Comparison of ENCODE assay signal across 8 cellular contexts in genomic region chr13:44573790-44574465, GRCh38. TPM values are rescaled to one million over a fixed set of nuclear protein-coding genes. Genes with fewer than 3 reads are reported as not detected.
DNase-seq lines count a peak whose midpoint lies in the region; ATAC-seq, FAIRE-seq and TF ChIP-seq lines count a peak whose summit lies in the region.

No MANE protein-coding gene starts in this region.

- no peaks in the 10 kb centered on the region for H3K9me3 ChIP-seq in CD4-positive, alpha-beta T cell (ENCODE audit: control insufficient read depth, low read length)
- H3K9me3 ChIP-seq in adipocyte (ENCODE audit: control insufficient read depth, low read length) (no peaks in the 10 kb centered on the region), keratinocyte (ENCODE audit: control insufficient read depth, low read depth, low read length) (no peaks in the 10 kb centered on the region)

- H3K36me3 Mint-ChIP-seq in CD4-positive, alpha-beta T cell (ENCODE audit: low read depth): peaks cover 21% of the 10 kb centered on the region

- H3K4me2 ChIP-seq in keratinocyte (ENCODE audit: control insufficient read depth, extremely low read depth, insufficient read depth, low read depth, low read length): peak overlapping the region; percentile 72

- dilution Hi-C loops in keratinocyte (cut with MboI; ENCODE audit: extremely low pct_ligation_motif_present, low sequenced_read_pairs): no loop called here

- peak overlapping the region; percentile 98 for H3K27ac Mint-ChIP-seq in CD4-positive, alpha-beta T cell

- no peak for DNase-seq in CD4-positive, alpha-beta T cell
- DNase-seq in H7: peak; percentile 45
- DNase-seq in adipocyte (ENCODE audit: low read depth): peak; percentile 57
- no peak for DNase-seq in keratinocyte (ENCODE audit: low read depth, low spot score)
- DNase-seq in ureter (ENCODE audit: low spot score): no peak
- no peak for DNase-seq in midbrain (lab: John Stamatoyannopoulos, UW)
- no peak for DNase-seq in NCI-H510A (lab: John Stamatoyannopoulos, UW)

- peaks cover 6% of the 10 kb centered on the region for H3K36me3 ChIP-seq in H7 (replicated peaks; ENCODE audit: control insufficient read depth, insufficient read depth, low read length)
- no peaks in the 10 kb centered on the region for H3K36me3 ChIP-seq in adipocyte (ENCODE audit: control insufficient read depth, insufficient read depth, low read length, severe bottlenecking)
- H3K36me3 ChIP-seq in keratinocyte (ENCODE audit: control insufficient read depth in 2 of 2, extremely low read depth in 1 of 2, insufficient read depth in 2 of 2, low read length in 2 of 2): peaks cover 1 to 14% of the 10 kb centered on the region in 2 experiments

- intact Hi-C loops in CD4-positive, alpha-beta T cell (cut with DNase I, micrococcal nuclease): loop anchor here (10.0 kb wide), 2 partner anchors 411 to 891 kb away; partner anchors contain the start of genes COG3 (in 1 of the 2), GPALPP1 (in 1 of the 2) and NUFIP1 (in 1 of the 2)

- peaks cover 41% of the 10 kb centered on the region for H3K79me2 ChIP-seq in keratinocyte (ENCODE audit: control insufficient read depth, insufficient read depth, low read length)

- H3K4me1 ChIP-seq in adipocyte (ENCODE audit: control insufficient read depth, insufficient read depth, low read length) (peaks cover 52% of the 10 kb centered on the region), keratinocyte (ENCODE audit: control insufficient read depth, extremely low read depth, insufficient read depth, low read length) (peaks cover 44% of the 10 kb centered on the region)

- H3K4me1 Mint-ChIP-seq in CD4-positive, alpha-beta T cell (ENCODE audit: low read depth): peaks cover 67% of the 10 kb centered on the region

- ATAC-seq in CD4-positive, alpha-beta T cell (ENCODE audit: poor library complexity): no peak
- no peak for ATAC-seq in GM18873 (IDR thresholded peaks at IDR 0.05; ENCODE audit: low FRiP score, unreplicated experiment)

- H3K4me3 ChIP-seq in H7 (ENCODE audit: insufficient read depth, low read depth, low read length) (no peak overlapping the region), adipocyte (ENCODE audit: low read length) (peak overlapping the region; percentile 94), keratinocyte (ENCODE audit: control insufficient read depth in 2 of 3, extremely low read depth in 1 of 3, insufficient read depth in 2 of 3, low read depth in 1 of 3, low read length in 3 of 3) (no peak overlapping the region)

- H3K9me3 Mint-ChIP-seq in CD4-positive, alpha-beta T cell: no peaks in the 10 kb centered on the region

- H3K27me3 Mint-ChIP-seq in CD4-positive, alpha-beta T cell: no peaks in the 10 kb centered on the region

- H2AFZ ChIP-seq in keratinocyte (ENCODE audit: control insufficient read depth, low read length): no peak overlapping the region

- H3K9ac ChIP-seq in adipocyte (ENCODE audit: low read length) (peak overlapping the region; percentile 96), keratinocyte (ENCODE audit: control insufficient read depth, extremely low read depth, insufficient read depth, low read length) (no peak overlapping the region)

- peak; percentile 73 for FAIRE-seq in keratinocyte (lab: Jason Lieb, UNC)

- peaks cover 3% of the 10 kb centered on the region for H3K9me1 ChIP-seq in keratinocyte (ENCODE audit: control insufficient read depth, extremely low read depth, insufficient read depth, low read length)

- no peak for TF ChIP-seq CTCF in CD4-positive, alpha-beta T cell (IDR thresholded peaks at IDR 0.05)
- peak; percentile 38 to 65 (median 63) for TF ChIP-seq CTCF in keratinocyte (optimal IDR thresholded peaks at IDR 0.05 in 1 of 3, IDR thresholded peaks at IDR 0.05 in 1 of 3, conservative IDR thresholded peaks at IDR 0.05 in 1 of 3; ENCODE audit: extremely low read depth in 1 of 3, insufficient read depth in 2 of 3, low read length in 3 of 3)

- POLR2A ChIA-PET in CD4-positive, alpha-beta T cell (lab: Charles Lee): no interaction called here

- peak overlapping the region; percentile 52 for H3K4me3 Mint-ChIP-seq in CD4-positive, alpha-beta T cell

- H3K27me3 ChIP-seq in CD4-positive, alpha-beta T cell (ENCODE audit: control insufficient read depth, insufficient read depth, low read length): no peaks in the 10 kb centered on the region
- H3K27me3 ChIP-seq in H7 (ENCODE audit: control insufficient read depth, insufficient read depth, low read length) (no peaks in the 10 kb centered on the region), adipocyte (replicated peaks; ENCODE audit: control insufficient read depth, insufficient read depth, low read length) (no peaks in the 10 kb centered on the region), keratinocyte (ENCODE audit: control insufficient read depth, extremely low read depth, insufficient read depth, low read length) (no peaks in the 10 kb centered on the region)

- CTCF ChIA-PET in CD4-positive, alpha-beta T cell (lab: Charles Lee): interaction anchor here (1.0 to 2.7 kb wide), 3 partner anchors 8 to 79 kb away, joined by 3 to 12 read pairs (median 3); no protein-coding TSS in a partner anchor

- peaks cover 2% of the 10 kb centered on the region for H4K20me1 ChIP-seq in keratinocyte (ENCODE audit: control insufficient read depth, extremely low read depth, insufficient read depth, low read length)

- H3K27ac ChIP-seq in CD4-positive, alpha-beta T cell (ENCODE audit: low read depth, low read length): no peak overlapping the region
- H3K27ac ChIP-seq in keratinocyte (ENCODE audit: control insufficient read depth, insufficient read depth, low read length): no peak overlapping the region

RNA-seq across cellular contexts. Expression of gene TSC22D1, which starts 2.2 kb away (rescaled TPM):
- 10 to 100 TPM; 24.0 to 26.5 TPM for total RNA-seq in CD4-positive, alpha-beta T cell
- 44.7 and 50.1 TPM in 2 replicates for total RNA-seq in H7 (2014; rRNA removed; shearing (Covaris generic))
- polyA plus RNA-seq in keratinocyte: 86.6 to 177 TPM (median 97.2 TPM) in 3 replicates
- 63.6 TPM for polyA plus RNA-seq in keratinocyte (2011; ENCODE audit: low read depth)
- 75.4 and 100 TPM in 2 replicates for polyA plus RNA-seq in keratinocyte (2011; cell fraction: cytosol; rRNA removed)
- 250 and 315 TPM in 2 replicates for polyA plus RNA-seq in keratinocyte (2011; cell fraction: nucleus; rRNA removed)
- 58.9 TPM in 2 replicates for polyA plus RNA-seq in keratinocyte (2012; ENCODE audit: low replicate concordance)
- polyA minus RNA-seq in keratinocyte: 35.3 to 148 TPM (median 80.7 TPM) in 3 replicates
- polyA minus RNA-seq in keratinocyte (2011; cell fraction: cytosol; rRNA and poly(A)+ RNA removed): 61.0 TPM
- 154 and 239 TPM in 2 replicates for polyA minus RNA-seq in keratinocyte (2011; cell fraction: nucleus; rRNA and poly(A)+ RNA removed)
- 162 TPM for total RNA-seq in ureter

Comparison
In these comparisons a context has a peak if more than half of its experiments do, and no peak if none do; other contexts are left out.
1. DNase-seq: peak in H7 (single experiment) and adipocyte (single experiment); none in CD4-positive, alpha-beta T cell (0 of 10), keratinocyte (single experiment), ureter (single experiment), midbrain (single experiment) and NCI-H510A (single experiment).